2 cellular contexts compared by ENCODE assay signal in genomic region chr2:46193356-46193755, GRCh38.
TF ChIP-seq lines count a peak whose summit lies in the region.

No MANE protein-coding gene starts in this region.

TF ChIP-seq in SK-N-SH, 30 proteins besides CTCF, POLR2A, EP300 and RAD21 (continued from another document):
- no peak for TF ChIP-seq GABPA (IDR thresholded peaks at IDR 0.05; ENCODE audit: low read depth)
- TF ChIP-seq FOSL2 (IDR thresholded peaks at IDR 0.05; ENCODE audit: borderline replicate concordance, low read depth): no peak
- TF ChIP-seq IRF3 (IDR thresholded peaks at IDR 0.05; ENCODE audit: low read depth, low read length): no peak
- no peak for TF ChIP-seq USF1 (IDR thresholded peaks at IDR 0.05; ENCODE audit: borderline replicate concordance, low read depth)
- TF ChIP-seq NRF1 (IDR thresholded peaks at IDR 0.05; ENCODE audit: low read depth, low read length): no peak
- no peak for TF ChIP-seq SIN3A (IDR thresholded peaks at IDR 0.05; ENCODE audit: borderline replicate concordance, low read depth, low read length)
- TF ChIP-seq RXRA (IDR thresholded peaks at IDR 0.05; ENCODE audit: borderline replicate concordance, low read depth): no peak
- no peak for TF ChIP-seq GATA2 (CRISPR knock-in tag; IDR thresholded peaks at IDR 0.05)
- TF ChIP-seq SMC3 (IDR thresholded peaks at IDR 0.05; ENCODE audit: low read depth, low read length): no peak
- TF ChIP-seq JUND (IDR thresholded peaks at IDR 0.05): no peak
- TF ChIP-seq USF2 (IDR thresholded peaks at IDR 0.05; ENCODE audit: borderline replicate concordance, low read depth, low read length): no peak
- TF ChIP-seq RCOR1 (IDR thresholded peaks at IDR 0.05; ENCODE audit: low read length): no peak
- TF ChIP-seq RFX5 (IDR thresholded peaks at IDR 0.05; ENCODE audit: low read length): no peak
TF ChIP-seq in SK-N-SH: peak in this region for 0.

TF ChIP-seq in SK-N-SH treated with all-trans-retinoic acid at 6 μM for 48 hours, 23 proteins besides CTCF, POLR2A, EP300 and RAD21 (continued from another document):
- TF ChIP-seq CSDC2 (CRISPR knock-in tag; IDR thresholded peaks at IDR 0.05): no peak
- TF ChIP-seq TOX (CRISPR knock-in tag; IDR thresholded peaks at IDR 0.05; ENCODE audit: borderline replicate concordance): no peak
- TF ChIP-seq ZC3H10 (CRISPR knock-in tag; IDR thresholded peaks at IDR 0.05): no peak
- no peak for TF ChIP-seq ZNF8 (CRISPR knock-in tag; IDR thresholded peaks at IDR 0.05)
- no peak for TF ChIP-seq ZNF70 (CRISPR knock-in tag; IDR thresholded peaks at IDR 0.05)
- TF ChIP-seq GLIS3 (CRISPR knock-in tag; IDR thresholded peaks at IDR 0.05): no peak
- TF ChIP-seq ISL1 (CRISPR knock-in tag; IDR thresholded peaks at IDR 0.05): no peak
- TF ChIP-seq BACH2 (CRISPR knock-in tag; IDR thresholded peaks at IDR 0.05; ENCODE audit: borderline replicate concordance): no peak
- no peak for TF ChIP-seq POU6F1 (CRISPR knock-in tag; IDR thresholded peaks at IDR 0.05; ENCODE audit: borderline replicate concordance, low read depth)
- TF ChIP-seq RARB (CRISPR knock-in tag; IDR thresholded peaks at IDR 0.05): no peak
- no peak for TF ChIP-seq ZNF565 (CRISPR knock-in tag; conservative IDR thresholded peaks at IDR 0.05; ENCODE audit: low read depth)
- TF ChIP-seq PATZ1 (CRISPR knock-in tag; IDR thresholded peaks at IDR 0.05; ENCODE audit: borderline replicate concordance): no peak
TF ChIP-seq in SK-N-SH treated with all-trans-retinoic acid at 6 μM for 48 hours: peak in this region for 0.
